Comparison of ENCODE assay signal across 28 cellular contexts in the genomic region with DNA sequence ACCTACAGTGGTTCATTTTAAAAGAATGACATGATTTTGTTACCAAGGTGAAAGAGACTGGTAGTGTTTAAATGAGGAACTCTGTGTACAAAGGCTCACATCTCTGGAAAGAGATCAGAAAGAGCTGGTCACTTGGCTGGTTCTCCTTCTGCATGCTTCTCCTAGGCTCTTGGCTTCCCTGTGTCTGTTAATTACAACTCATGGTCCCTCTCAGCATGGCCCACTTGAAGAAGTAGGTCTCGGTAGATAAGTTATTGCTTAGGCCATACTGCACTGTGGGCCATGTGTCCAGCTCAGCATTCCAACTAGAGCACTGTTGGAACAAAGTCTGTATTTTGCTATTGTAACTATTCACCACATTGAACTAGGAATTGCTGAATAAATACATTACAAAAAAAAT.
"Had no signal": no experiment of that assay in that cellular context is flagged by ENCODE, and none has a peak within 500 bp of the region (broad histone marks: within the 10 kb centered on the region; RNA-seq: fewer than 3 reads in every experiment).

No MANE protein-coding gene starts in this region.

- H3K9me3 ChIP-seq: neutrophil, psoas muscle, right lobe of liver, testis, thyroid gland, upper lobe of right lung had no signal

- H3K27ac ChIP-seq: hepatocyte, neural progenitor cell, neutrophil, parathyroid adenoma, psoas muscle, right lobe of liver, stomach, testis, thyroid gland, upper lobe of right lung had no signal

- H3K4me1 ChIP-seq: parathyroid adenoma, psoas muscle, right lobe of liver, stomach, testis, thyroid gland, upper lobe of right lung had no signal

- H3K27me3 Mint-ChIP-seq: naive B cell; stimulated activated naive B cell treated with anti-CD40 and anti-IgM and Interleukin-4, amounts not matched to agents 10 μg/mL and 1 μg/mL and 100 μg/mL, for 72 hours had no signal

- H3K4me3 Mint-ChIP-seq: mesothelial cell of epicardium; naive B cell; natural killer cell; nephron progenitor cell; neural progenitor cell; stimulated activated naive B cell treated with anti-CD40 and anti-IgM and Interleukin-4, amounts not matched to agents 10 μg/mL and 1 μg/mL and 100 μg/mL, for 72 hours had no signal

- H3K4me1 Mint-ChIP-seq: mesothelial cell of epicardium, naive B cell, nephron progenitor cell had no signal

- H3K27ac Mint-ChIP-seq: mesothelial cell of epicardium; naive B cell; natural killer cell; nephron progenitor cell; neural progenitor cell; stimulated activated naive B cell treated with anti-CD40 and anti-IgM and Interleukin-4, amounts not matched to agents 10 μg/mL and 1 μg/mL and 100 μg/mL, for 72 hours had no signal

- H3K4me3 ChIP-seq: heart right ventricle, hepatocyte, lung, neural progenitor cell, psoas muscle, right lobe of liver, smooth muscle cell, stomach, testis, thyroid gland, upper lobe of right lung had no signal

- H3K27me3 ChIP-seq: heart right ventricle, hepatocyte, neural progenitor cell, neutrophil, right lobe of liver, stomach, testis, thyroid gland, upper lobe of right lung had no signal

- ATAC-seq: left lobe of liver; natural killer cell; psoas muscle; right lobe of liver; stimulated activated naive B cell treated with anti-CD40 and anti-IgM and Interleukin-4, amounts not matched to agents 10 μg/mL and 1 μg/mL and 100 μg/mL, for 72 hours; stimulated activated naive CD8-positive, alpha-beta T cell treated with anti-CD3 and anti-CD28 coated beads, Interleukin-15, Interleukin-2, amounts not matched to agents 100 U/mL and 50 U/mL, for 24 hours; upper lobe of right lung had no signal

- DNase-seq: heart right ventricle; islet precursor cell; mesendoderm; naive B cell; natural killer cell; nephron progenitor cell; occipital lobe; psoas muscle; right lobe of liver; stimulated activated CD4-positive, alpha-beta T cell treated with anti-CD3 and anti-CD28 coated beads, Interleukin-1b, Interleukin-23, amount 100 ng/mL, for 48 hours; stimulated activated CD4-positive, alpha-beta T cell treated with anti-CD3 and anti-CD28 coated beads, Interleukin-2, amount 100 ng/mL, for 48 hours; stimulated activated CD4-positive, alpha-beta T cell treated with anti-CD3 and anti-CD28 coated beads, Interleukin-4, amount 100 ng/mL, for 4 hours; stimulated activated CD8-positive, alpha-beta memory T cell treated with anti-CD3 and anti-CD28 coated beads, Interleukin-4, amount 100 ng/mL, for 48 hours; stimulated activated naive B cell treated with anti-CD40 and anti-IgM and Interleukin-4, amounts not matched to agents 10 μg/mL and 1 μg/mL and 100 μg/mL, for 72 hours; stimulated activated naive CD8-positive, alpha-beta T cell treated with anti-CD3 and anti-CD28 coated beads, Interleukin-15, Interleukin-2, amounts not matched to agents 100 U/mL and 50 U/mL, for 24 hours; stomach; testis; trophoblast cell; upper lobe of right lung had no signal
